ENCODE assay signal across 15 cellular contexts in genomic region chr18:12843420-12844346, GRCh38. TPM values are rescaled to one million over a fixed set of nuclear protein-coding genes. Genes with fewer than 3 reads are reported as not detected.
DNase-seq lines count a peak whose midpoint lies in the region; ATAC-seq, FAIRE-seq and TF ChIP-seq lines count a peak whose summit lies in the region.
"Had no signal": no experiment of that assay in that cellular context is flagged by ENCODE, and none has a peak within 500 bp of the region (broad histone marks: within the 10 kb centered on the region; RNA-seq: fewer than 3 reads in every experiment).

No MANE protein-coding gene starts in this region.

- intact Hi-C loops in activated CD8-positive, alpha-beta T cell treated with anti-CD3 and anti-CD28 coated beads for 36 hours (cut with micrococcal nuclease): loop anchor here (5.0 kb wide), 1 partner anchor 39 kb away; the partner anchor contains the start of gene PTPN2

- POLR2A ChIA-PET in activated CD8-positive, alpha-beta T cell treated with anti-CD3 and anti-CD28 coated beads for 36 hours (lab: Charles Lee): interaction anchor here (1.1 kb wide), 1 partner anchor 21 kb away, joined by 3 read pairs; no protein-coding TSS in a partner anchor

- H3K27ac Mint-ChIP-seq in activated CD8-positive, alpha-beta T cell treated with anti-CD3 and anti-CD28 coated beads for 36 hours: peak overlapping the region; percentile 11
- peak overlapping the region; percentile 69 to 89 (median 77) for H3K27ac Mint-ChIP-seq in immature natural killer cell

- H3K36me3 Mint-ChIP-seq in activated CD8-positive, alpha-beta T cell treated with anti-CD3 and anti-CD28 coated beads for 36 hours (ENCODE audit: low read depth): peaks cover 19% of the 10 kb centered on the region
- H3K36me3 Mint-ChIP-seq in immature natural killer cell: peaks cover 0 to 5% (median 4%) of the 10 kb centered on the region in 3 donors

- no peak overlapping the region for H3K4me3 ChIP-seq in AG10803 (ENCODE audit: low read length)
- no peak overlapping the region for H3K4me3 ChIP-seq in H7 (ENCODE audit: insufficient read depth, low read depth, low read length)

- no peak for ATAC-seq in activated CD8-positive, alpha-beta T cell treated with anti-CD3 and anti-CD28 coated beads for 36 hours
- no peak for ATAC-seq in omental fat pad (ENCODE audit: low FRiP score)
- ATAC-seq: stimulated activated naive CD8-positive, alpha-beta T cell treated with anti-CD3 and anti-CD28 coated beads, Interleukin-15, Interleukin-2, amounts not matched to agents 100 U/mL and 50 U/mL, for 24 hours had no signal

- DNase-seq in AG10803 (ENCODE audit: low read depth) (peak; percentile 43), GM19239 (ENCODE audit: insufficient read length, low spot score) (no peak), immature natural killer cell (peak in 1 of 3 donors; percentile 12), omental fat pad (ENCODE audit: low spot score) (no peak), H7 (no peak), NCI-H524 treated with DMSO at 0.1 percent for 48 hours (lab: John Stamatoyannopoulos, UW) (no peak), cortex of kidney (lab: John Stamatoyannopoulos, UW) (no peak)
- DNase-seq in activated CD8-positive, alpha-beta T cell treated with anti-CD3 and anti-CD28 coated beads for 36 hours: no peak
- DNase-seq: activated CD8-positive, alpha-beta memory T cell treated with anti-CD3 and anti-CD28 coated beads, Interleukin-2, amount 50 U/mL, for 48 hours; GDM1; Karpas-422; NCI-H2081 treated with DMSO at 0.1 percent for 48 hours; stimulated activated naive CD8-positive, alpha-beta T cell treated with anti-CD3 and anti-CD28 coated beads, Interleukin-15, Interleukin-2, amounts not matched to agents 100 U/mL and 50 U/mL, for 24 hours; T1000 had no signal

- H3K4me1 Mint-ChIP-seq in activated CD8-positive, alpha-beta T cell treated with anti-CD3 and anti-CD28 coated beads for 36 hours (ENCODE audit: low read depth): peaks cover 74% of the 10 kb centered on the region
- peaks cover 76 to 92% of the 10 kb centered on the region in 2 donors for H3K4me1 Mint-ChIP-seq in immature natural killer cell

- H3K4me3 Mint-ChIP-seq in activated CD8-positive, alpha-beta T cell treated with anti-CD3 and anti-CD28 coated beads for 36 hours: no peak overlapping the region
- peak overlapping the region; percentile 10 to 71 (median 39) for H3K4me3 Mint-ChIP-seq in immature natural killer cell

- FAIRE-seq in GM19239 (lab: Jason Lieb, UNC): peak; percentile 21
- FAIRE-seq: bronchial epithelial cell had no signal

- no peaks in the 10 kb centered on the region for H3K27me3 ChIP-seq in H7 (ENCODE audit: control insufficient read depth, insufficient read depth, low read length)

- no peaks in the 10 kb centered on the region for H3K36me3 ChIP-seq in H7 (replicated peaks; ENCODE audit: control insufficient read depth, insufficient read depth, low read length)

- CTCF ChIA-PET in activated CD8-positive, alpha-beta T cell treated with anti-CD3 and anti-CD28 coated beads for 36 hours (lab: Charles Lee): interaction anchor here (0.9 to 1.3 kb wide), 3 partner anchors 9 to 91 kb away, joined by 4 to 5 read pairs (median 4); no protein-coding TSS in a partner anchor

- H3K9me3 Mint-ChIP-seq in activated CD8-positive, alpha-beta T cell treated with anti-CD3 and anti-CD28 coated beads for 36 hours: no peaks in the 10 kb centered on the region
- no peaks in the 10 kb centered on the region for H3K9me3 Mint-ChIP-seq in immature natural killer cell

- TF ChIP-seq CTCF in AG10803 (conservative IDR thresholded peaks at IDR 0.05; ENCODE audit: low read length) (no peak), omental fat pad (IDR thresholded peaks at IDR 0.05) (no peak)
- no peak for TF ChIP-seq CTCF in activated CD8-positive, alpha-beta T cell treated with anti-CD3 and anti-CD28 coated beads for 36 hours (IDR thresholded peaks at IDR 0.05)

- H3K27me3 Mint-ChIP-seq in activated CD8-positive, alpha-beta T cell treated with anti-CD3 and anti-CD28 coated beads for 36 hours: no peaks in the 10 kb centered on the region
- peaks cover 6 to 11% (median 9%) of the 10 kb centered on the region in 3 donors for H3K27me3 Mint-ChIP-seq in immature natural killer cell (ENCODE audit: low read depth in 3 of 3)

RNA-seq across cellular contexts. Expression of gene PTPN2, which starts 40.4 kb away (rescaled TPM):
- 10 to 100 TPM; 50.8 to 55.8 TPM for total RNA-seq in activated CD8-positive, alpha-beta T cell treated with anti-CD3 and anti-CD28 coated beads for 36 hours
- 100 to 1,000 TPM; 103 to 122 (median 117) TPM for polyA plus RNA-seq in immature natural killer cell
- 10 to 100 TPM; 27.2 to 97.9 (median 39.9) TPM for total RNA-seq in omental fat pad
- total RNA-seq in H7 (2014; rRNA removed; shearing (Covaris generic)): 46.9 and 57.9 TPM in 2 replicates
